19 cellular contexts compared by ENCODE assay signal in the genomic region with DNA sequence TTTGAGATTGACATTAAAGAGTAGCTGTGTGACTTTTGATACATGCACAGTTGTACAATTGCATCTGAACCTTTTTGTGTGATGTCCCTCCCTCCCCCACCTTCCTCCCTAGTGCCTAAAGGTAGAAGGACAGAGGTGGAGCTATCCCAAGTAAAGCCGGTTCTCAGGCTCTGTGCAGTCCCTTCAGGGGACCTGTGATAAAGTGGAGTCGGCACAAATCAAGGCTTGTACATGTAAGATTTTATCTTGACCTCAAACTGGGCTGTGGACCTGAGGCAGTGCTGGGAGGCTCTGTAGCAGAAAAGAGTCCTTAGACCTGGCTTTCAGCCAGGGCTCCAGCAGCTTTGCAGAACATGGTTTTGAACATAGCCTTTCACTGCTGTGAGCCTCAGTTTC. TPM values are rescaled to one million over a fixed set of nuclear protein-coding genes. Genes with fewer than 3 reads are reported as not detected.
DNase-seq lines count a peak whose midpoint lies in the region; ATAC-seq and TF ChIP-seq lines count a peak whose summit lies in the region.
"Had no signal": no experiment of that assay in that cellular context is flagged by ENCODE, and none has a peak within 500 bp of the region (broad histone marks: within the 10 kb centered on the region; RNA-seq: fewer than 3 reads in every experiment).

No MANE protein-coding gene starts in this region.

- H3K27me3 Mint-ChIP-seq in activated CD4-positive, alpha-beta T cell treated with anti-CD3 and anti-CD28 coated beads for 36 hours = no peaks in the 10 kb centered on the region

- peaks cover 47% of the 10 kb centered on the region for H3K4me1 Mint-ChIP-seq in activated CD4-positive, alpha-beta T cell treated with anti-CD3 and anti-CD28 coated beads for 36 hours

- POLR2A ChIA-PET in activated CD4-positive, alpha-beta T cell treated with anti-CD3 and anti-CD28 coated beads for 36 hours (lab: Charles Lee) = no interaction called here

- no peak overlapping the region for H3K27ac ChIP-seq in trophoblast cell (ENCODE audit: low read depth, low read length)
- H3K27ac ChIP-seq: GM23248, HL-60 had no signal

- peak overlapping the region; percentile 14 for H3K27ac Mint-ChIP-seq in activated CD4-positive, alpha-beta T cell treated with anti-CD3 and anti-CD28 coated beads for 36 hours

- no peak overlapping the region for H4K12ac ChIP-seq in trophoblast cell (ENCODE audit: low read depth, low read length)

- no peak overlapping the region for H2BK5ac ChIP-seq in trophoblast cell (ENCODE audit: low read depth, low read length, poor library complexity)

- CTCF ChIA-PET in activated CD4-positive, alpha-beta T cell treated with anti-CD3 and anti-CD28 coated beads for 36 hours (lab: Charles Lee) = interaction anchor here (0.9 to 6.1 kb wide), 7 partner anchors 10 to 160 kb away, joined by 3 to 50 read pairs (median 5); no protein-coding TSS in a partner anchor

- H3K79me2 ChIP-seq in trophoblast cell (ENCODE audit: control insufficient read depth, insufficient read depth, low read length, poor library complexity) = no peaks in the 10 kb centered on the region

- peaks cover 17 to 23% of the 10 kb centered on the region in 2 experiments for H3K4me1 ChIP-seq in trophoblast cell (ENCODE audit: control insufficient read depth in 1 of 2, insufficient read depth in 2 of 2, low read length in 2 of 2)

- H4K91ac ChIP-seq in trophoblast cell (ENCODE audit: low read depth, low read length) = no peak overlapping the region

- intact Hi-C loops in activated CD4-positive, alpha-beta T cell treated with anti-CD3 and anti-CD28 coated beads for 36 hours (cut with DNase I, micrococcal nuclease) = loop anchor here in 1 of 2 experiments (10.0 kb wide), 1 partner anchor 311 kb away; no protein-coding TSS in a partner anchor

- no peak overlapping the region for H3K4me3 ChIP-seq in choroid plexus epithelial cell (ENCODE audit: low read depth, low read length)
- no peak overlapping the region for H3K4me3 ChIP-seq in trophoblast cell (ENCODE audit: low read depth, low read length)
- H3K4me3 ChIP-seq: GM23248 had no signal

- no peak overlapping the region for H2BK120ac ChIP-seq in trophoblast cell (ENCODE audit: insufficient read depth, low read length, poor library complexity)

- H3K4me3 Mint-ChIP-seq in activated CD4-positive, alpha-beta T cell treated with anti-CD3 and anti-CD28 coated beads for 36 hours = no peak overlapping the region

- H3K4ac ChIP-seq in trophoblast cell (ENCODE audit: low read depth, low read length) = no peak overlapping the region

- H3K23ac ChIP-seq in trophoblast cell (ENCODE audit: low read length) = no peak overlapping the region

- WGBS in trophoblast cell (ENCODE audit: extremely low coverage, insufficient coverage, insufficient read length) = no CpG with 5 or more reads among the region's 2 CpGs

- no peak for TF ChIP-seq CTCF in choroid plexus epithelial cell (conservative IDR thresholded peaks at IDR 0.05; ENCODE audit: low read depth, low read length)

- H3K18ac ChIP-seq in trophoblast cell (ENCODE audit: low read length) = no peak overlapping the region

- no peaks in the 10 kb centered on the region for H3K9me3 Mint-ChIP-seq in activated CD4-positive, alpha-beta T cell treated with anti-CD3 and anti-CD28 coated beads for 36 hours (ENCODE audit: low read depth)

- no peak overlapping the region for H2AK5ac ChIP-seq in trophoblast cell (ENCODE audit: low read length)

- H2AFZ ChIP-seq in trophoblast cell (ENCODE audit: insufficient read depth, low read length, poor library complexity) = no peak overlapping the region
- H2AFZ ChIP-seq: GM23248 had no signal

- no peaks in the 10 kb centered on the region for H3K36me3 ChIP-seq in trophoblast cell (ENCODE audit: control insufficient read depth in 1 of 2, insufficient read depth in 2 of 2, low read length in 2 of 2)

- no peak for DNase-seq in activated CD4-positive, alpha-beta T cell treated with anti-CD3 and anti-CD28 coated beads for 36 hours
- no peak for DNase-seq in activated CD4-positive, alpha-beta T cell treated with anti-CD3 and anti-CD28 coated beads, Interleukin-2, amount 50 U/mL, for 48 hours
- DNase-seq in OCI-M1 (lab: John Stamatoyannopoulos, UW) (peak; percentile 11), choroid plexus epithelial cell (ENCODE audit: low read depth) (peak; percentile 30), trophoblast cell (peak; percentile 43 to 59), NCI-H1417 (lab: John Stamatoyannopoulos, UW) (no peak)
- no peak for DNase-seq in stimulated activated CD4-positive, alpha-beta T cell treated with anti-CD3 and anti-CD28 coated beads, Interleukin-4, amount 100 ng/mL, for 24 hours
- DNase-seq: Calu3; GM23248; HCEC 1CT; NCI-H1105 treated with DMSO at 0.1 percent for 48 hours; NCI-H187; NCI-H345; NCI-H526; NK-92 treated with Interleukin-12 subunit alpha and Interleukin-12 subunit beta, amount 100 ng/mL, for 24 hours; RPMI8226; SIG-M5 had no signal

- ATAC-seq in activated CD4-positive, alpha-beta T cell treated with anti-CD3 and anti-CD28 coated beads for 36 hours = no peak
- ATAC-seq in GM21723 (IDR thresholded peaks at IDR 0.05; ENCODE audit: unreplicated experiment) = no peak

- H3K79me1 ChIP-seq in trophoblast cell (ENCODE audit: low read length) = peaks cover 3% of the 10 kb centered on the region

- H4K8ac ChIP-seq in trophoblast cell (ENCODE audit: low read depth, low read length) = no peak overlapping the region

- H3K27me3 ChIP-seq in trophoblast cell (ENCODE audit: insufficient read depth, low read length) = no peaks in the 10 kb centered on the region

- H2BK12ac ChIP-seq in trophoblast cell (ENCODE audit: low read length) = no peak overlapping the region

- no peak overlapping the region for H3K14ac ChIP-seq in trophoblast cell (ENCODE audit: low read length)

- peaks cover 1% of the 10 kb centered on the region for H3K36me3 Mint-ChIP-seq in activated CD4-positive, alpha-beta T cell treated with anti-CD3 and anti-CD28 coated beads for 36 hours (ENCODE audit: low read depth)

- H3K4me2 ChIP-seq in trophoblast cell (ENCODE audit: low read length) = peak overlapping the region; percentile 14

- no peak overlapping the region for H3K9ac ChIP-seq in trophoblast cell (ENCODE audit: low read length)
- H3K9ac ChIP-seq: GM23248 had no signal

- no peaks in the 10 kb centered on the region for H3K9me3 ChIP-seq in trophoblast cell (ENCODE audit: insufficient read depth, low read depth, low read length)

RNA-seq across cellular contexts. Expression of gene CMTM7, which starts 55.5 kb away (rescaled TPM):
- total RNA-seq in activated CD4-positive, alpha-beta T cell treated with anti-CD3 and anti-CD28 coated beads for 36 hours = 10 to 100 TPM; 41.1 to 67.0 TPM
- 16.7 and 18.6 TPM in 2 replicates for polyA plus RNA-seq in trophoblast cell (2013)

Comparison
In these comparisons a context has a peak if more than half of its experiments do, and no peak if none do; other contexts are left out.
1. DNase-seq: peak in OCI-M1 (single experiment), choroid plexus epithelial cell (single experiment) and trophoblast cell (2 of 2); none in activated CD4-positive, alpha-beta T cell treated with anti-CD3 and anti-CD28 coated beads for 36 hours (single experiment), activated CD4-positive, alpha-beta T cell treated with anti-CD3 and anti-CD28 coated beads, Interleukin-2, amount 50 U/mL, for 48 hours (0 of 2), NCI-H1417 (0 of 3) and stimulated activated CD4-positive, alpha-beta T cell treated with anti-CD3 and anti-CD28 coated beads, Interleukin-4, amount 100 ng/mL, for 24 hours (single experiment).